25 cellular contexts compared by ENCODE assay signal in genomic region chr1:153688736-153689328, GRCh38. TPM values are rescaled to one million over a fixed set of nuclear protein-coding genes. Genes with fewer than 3 reads are reported as not detected.
"Had no signal": no experiment of that assay in that cellular context is flagged by ENCODE, and none has a peak within 500 bp of the region (broad histone marks: within the 10 kb centered on the region; RNA-seq: fewer than 3 reads in every experiment).

No MANE protein-coding gene starts in this region.

- FAIRE-seq: frontal cortex, pancreas had no signal

- H3K27ac Mint-ChIP-seq: immature natural killer cell; mesothelial cell of epicardium; T-helper 2 cell treated with Interferon-gamma antibody and Interleukin-4, amounts not matched to agents 5 μg/mL and 100 μg/mL, for 36 hours had no signal

- H3K36me3 Mint-ChIP-seq: activated naive CD4-positive, alpha-beta T cell treated with anti-CD3 and anti-CD28 coated beads, Interleukin-2, amount 10 ng/mL, durations not matched to agents 7 days and 5 days; immature natural killer cell; natural killer cell had no signal

- H3K36me3 ChIP-seq: cardiac muscle cell, pancreas, thyroid gland, WERI-Rb-1 had no signal

- H3K9me3 ChIP-seq: left lung, pancreas, thyroid gland had no signal

- H3K4me1 ChIP-seq: left lung, pancreas, thyroid gland had no signal

- H3K9me3 Mint-ChIP-seq: activated naive CD4-positive, alpha-beta T cell treated with anti-CD3 and anti-CD28 coated beads, Interleukin-2, amount 10 ng/mL, durations not matched to agents 7 days and 5 days; mesothelial cell of epicardium; natural killer cell; T-helper 2 cell treated with Interferon-gamma antibody and Interleukin-4, amounts not matched to agents 5 μg/mL and 100 μg/mL, for 36 hours had no signal

- ATAC-seq: esophagus mucosa; left lung; natural killer cell; pancreas; stimulated activated naive CD8-positive, alpha-beta T cell treated with anti-CD3 and anti-CD28 coated beads, Interleukin-15, Interleukin-2, amounts not matched to agents 100 U/mL and 50 U/mL, for 24 hours had no signal

- DNase-seq: activated effector memory CD4-positive, alpha-beta T cell treated with anti-CD3 and anti-CD28 coated beads, Interleukin-2, amount 50 U/mL, for 16 hours; activated naive CD4-positive, alpha-beta T cell treated with anti-CD3 and anti-CD28 coated beads, Interleukin-2, amount 10 ng/mL, durations not matched to agents 7 days and 5 days; amygdala; dermis blood vessel endothelial cell; effector CD8-positive, alpha-beta T cell; glutamatergic neuron; immature natural killer cell; kidney glomerular epithelial cell; natural killer cell; pancreas; right cardiac atrium; stimulated activated CD4-positive, alpha-beta T cell treated with anti-CD3 and anti-CD28 coated beads, Interleukin-4, amount 100 ng/mL, for 24 hours; stimulated activated naive CD8-positive, alpha-beta T cell treated with anti-CD3 and anti-CD28 coated beads, Interleukin-15, Interleukin-2, amounts not matched to agents 100 U/mL and 50 U/mL, for 24 hours; substantia nigra; thyroid gland; WERI-Rb-1 had no signal

- H3K4me3 ChIP-seq: cardiac muscle cell, hepatocyte, left lung, lung, pancreas, thyroid gland had no signal

- H3K27ac ChIP-seq: cardiac muscle cell, hepatocyte, left lung, pancreas, thyroid gland, WERI-Rb-1 had no signal

- H3K4me1 Mint-ChIP-seq: immature natural killer cell had no signal

- H3K4me3 Mint-ChIP-seq: activated naive CD4-positive, alpha-beta T cell treated with anti-CD3 and anti-CD28 coated beads, Interleukin-2, amount 10 ng/mL, durations not matched to agents 7 days and 5 days; immature natural killer cell; mesothelial cell of epicardium; natural killer cell; T-helper 2 cell treated with Interferon-gamma antibody and Interleukin-4, amounts not matched to agents 5 μg/mL and 100 μg/mL, for 36 hours had no signal

RNA-seq across cellular contexts. Expression of gene NPR1, which starts 10.3 kb away (rescaled TPM):
- total RNA-seq: activated CD8-positive, alpha-beta memory T cell treated with anti-CD3 and anti-CD28 coated beads for 36 hours; natural killer cell had no signal
- polyA plus RNA-seq: immature natural killer cell had no signal
